In the genomic region with DNA sequence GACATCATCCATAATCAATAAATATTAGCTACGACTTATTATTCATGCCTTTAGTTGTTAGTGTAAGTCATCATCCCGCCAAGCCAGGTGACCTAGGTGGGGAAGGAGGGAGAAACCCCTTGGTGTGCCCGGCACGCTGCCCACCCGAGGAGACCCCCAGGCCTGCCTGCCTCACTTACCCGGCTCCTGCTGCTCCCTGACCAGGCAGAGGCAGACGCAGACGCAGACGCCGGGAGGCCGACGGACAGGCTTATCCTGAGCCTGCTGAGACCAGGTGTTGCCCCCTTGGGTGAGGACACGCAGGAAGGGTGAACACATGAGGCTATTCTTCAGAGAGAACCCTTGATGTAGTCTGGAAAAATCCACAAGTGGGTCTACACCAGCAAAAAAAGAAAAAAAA, we compare ENCODE assay signal across 11 cellular contexts.
"Had no signal": no experiment of that assay in that cellular context is flagged by ENCODE, and none has a peak within 500 bp of the region (broad histone marks: within the 10 kb centered on the region; RNA-seq: fewer than 3 reads in every experiment).

No MANE protein-coding gene starts in this region.

- DNase-seq: foreskin keratinocyte had no signal

- H3K27me3 ChIP-seq: ascending aorta, colonic mucosa, foreskin keratinocyte had no signal

- H3K4me1 ChIP-seq: ascending aorta, breast epithelium, colonic mucosa, foreskin keratinocyte, gastrocnemius medialis had no signal

- FAIRE-seq: TTC549 had no signal

- H3K9me3 ChIP-seq: ascending aorta, colonic mucosa, gastrocnemius medialis had no signal

- H3K4me3 ChIP-seq: ascending aorta, breast epithelium, cardiac muscle cell, colonic mucosa, gastrocnemius medialis had no signal

- H3K36me3 ChIP-seq: ascending aorta, breast epithelium, cardiac muscle cell, colonic mucosa, gastrocnemius medialis, heart left ventricle had no signal

- H3K27ac ChIP-seq: ascending aorta, breast epithelium, cardiac muscle cell, colonic mucosa, dorsolateral prefrontal cortex, foreskin keratinocyte, gastrocnemius medialis, heart left ventricle, VCaP had no signal

- ATAC-seq: activated CD4-positive, CD25-positive, alpha-beta regulatory T cell treated with anti-CD3 and anti-CD28 coated beads, Interleukin-2, amount 50 U/mL, for 24 hours; foreskin keratinocyte; gastrocnemius medialis had no signal
